In genomic region chr3:114437897-114438296, GRCh38 we compare ENCODE assay signal across 22 cellular contexts.
A peak's percentile ranks its signal among the peaks of the same experiment; 100 is the strongest.
DNase-seq lines count a peak whose midpoint lies in the region; ATAC-seq and TF ChIP-seq lines count a peak whose summit lies in the region.
"Had no signal": no experiment of that assay in that cellular context is flagged by ENCODE, and none has a peak within 500 bp of the region (broad histone marks: within the 10 kb centered on the region; RNA-seq: fewer than 3 reads in every experiment).

No MANE protein-coding gene starts in this region.

- intact Hi-C loops in activated B cell treated with CpG ODN at 0.5 μM for 24 hours (cut with micrococcal nuclease): loop anchor here (1.0 kb wide), 1 partner anchor 9 kb away; no protein-coding TSS in a partner anchor

- H3K36me3 Mint-ChIP-seq in activated B cell treated with CpG ODN at 0.5 μM for 24 hours (ENCODE audit: low read depth): peaks cover 14% of the 10 kb centered on the region
- H3K36me3 Mint-ChIP-seq in stimulated activated naive B cell treated with anti-CD40 and anti-IgM and Interleukin-4, amounts not matched to agents 10 μg/mL and 1 μg/mL and 100 μg/mL, for 72 hours: peaks cover 0 to 3% of the 10 kb centered on the region in 2 donors
- H3K36me3 Mint-ChIP-seq: CD8-positive, alpha-beta T cell had no signal

- ATAC-seq in GM18858 (IDR thresholded peaks at IDR 0.05; ENCODE audit: unreplicated experiment) (peak; percentile 39), HG02870 (IDR thresholded peaks at IDR 0.05; ENCODE audit: unreplicated experiment) (peak; percentile 41), activated B cell treated with CpG ODN at 0.5 μM for 24 hours (ENCODE audit: low read depth) (peak; percentile 37)
- ATAC-seq in stimulated activated naive B cell treated with anti-CD40 and anti-IgM and Interleukin-4, amounts not matched to agents 10 μg/mL and 1 μg/mL and 100 μg/mL, for 72 hours (replicated peaks): peak; percentile 72 to 77
- ATAC-seq: CD8-positive, alpha-beta T cell; HCT116; HepG2; K562; Right ventricle myocardium inferior; SK-N-SH treated with all-trans-retinoic acid at 6 μM for 48 hours had no signal

- TF ChIP-seq CTCF in activated B cell treated with CpG ODN at 0.5 μM for 24 hours (IDR thresholded peaks at IDR 0.05) (no peak), GM10266 (IDR thresholded peaks at IDR 0.05; ENCODE audit: control insufficient read depth, insufficient read depth, low read depth, missing control alignments) (no peak)

- H3K27ac Mint-ChIP-seq in activated B cell treated with CpG ODN at 0.5 μM for 24 hours: peak overlapping the region; percentile 51
- H3K27ac Mint-ChIP-seq in stimulated activated naive B cell treated with anti-CD40 and anti-IgM and Interleukin-4, amounts not matched to agents 10 μg/mL and 1 μg/mL and 100 μg/mL, for 72 hours: peak overlapping the region; percentile 5
- H3K27ac Mint-ChIP-seq: CD8-positive, alpha-beta T cell had no signal

- H3K27me3 Mint-ChIP-seq in activated B cell treated with CpG ODN at 0.5 μM for 24 hours: no peaks in the 10 kb centered on the region
- no peaks in the 10 kb centered on the region for H3K27me3 Mint-ChIP-seq in stimulated activated naive B cell treated with anti-CD40 and anti-IgM and Interleukin-4, amounts not matched to agents 10 μg/mL and 1 μg/mL and 100 μg/mL, for 72 hours

- DNase-seq in activated B cell treated with CpG ODN at 0.5 μM for 24 hours: no peak
- no peak for DNase-seq in stimulated activated naive B cell treated with anti-CD40 and anti-IgM and Interleukin-4, amounts not matched to agents 10 μg/mL and 1 μg/mL and 100 μg/mL, for 72 hours
- no peak for DNase-seq in NCI-H1436 (lab: John Stamatoyannopoulos, UW)
- no peak for DNase-seq in NAMALWA (ENCODE audit: low spot score)
- DNase-seq in GM10266 (ENCODE audit: extremely low spot score): no peak
- DNase-seq: Caco-2; CD8-positive, alpha-beta T cell; NCI-H1694; NCI-H2029 treated with DMSO at 0.1 percent for 48 hours; NCI-H446 treated with DMSO at 0.1 percent for 48 hours; NCI-H526; NCI-H82; NK-92 treated with Interleukin-12 subunit alpha and Interleukin-12 subunit beta, amount 100 ng/mL, for 24 hours; SJCRH30; T-helper 2 cell had no signal

- H3K4me1 Mint-ChIP-seq in activated B cell treated with CpG ODN at 0.5 μM for 24 hours: peaks cover 70% of the 10 kb centered on the region
- H3K4me1 Mint-ChIP-seq in stimulated activated naive B cell treated with anti-CD40 and anti-IgM and Interleukin-4, amounts not matched to agents 10 μg/mL and 1 μg/mL and 100 μg/mL, for 72 hours: peaks cover 19 to 34% of the 10 kb centered on the region in 2 donors

- CTCF ChIA-PET in activated B cell treated with CpG ODN at 0.5 μM for 24 hours (lab: Charles Lee): interaction anchor here (1.7 to 3.8 kb wide), 2 partner anchors 18 to 25 kb away, joined by 4 to 20 read pairs; no protein-coding TSS in a partner anchor

- no peak overlapping the region for H3K4me3 Mint-ChIP-seq in activated B cell treated with CpG ODN at 0.5 μM for 24 hours
- no peak overlapping the region for H3K4me3 Mint-ChIP-seq in stimulated activated naive B cell treated with anti-CD40 and anti-IgM and Interleukin-4, amounts not matched to agents 10 μg/mL and 1 μg/mL and 100 μg/mL, for 72 hours
- H3K4me3 Mint-ChIP-seq: CD8-positive, alpha-beta T cell had no signal

- POLR2A ChIA-PET in activated B cell treated with CpG ODN at 0.5 μM for 24 hours (lab: Charles Lee): interaction anchor here (1.1 to 2.2 kb wide), 6 partner anchors 9 to 26 kb away, joined by 4 to 24 read pairs (median 6); no protein-coding TSS in a partner anchor

- no peaks in the 10 kb centered on the region for H3K9me3 Mint-ChIP-seq in activated B cell treated with CpG ODN at 0.5 μM for 24 hours
- H3K9me3 Mint-ChIP-seq in stimulated activated naive B cell treated with anti-CD40 and anti-IgM and Interleukin-4, amounts not matched to agents 10 μg/mL and 1 μg/mL and 100 μg/mL, for 72 hours: no peaks in the 10 kb centered on the region
- H3K9me3 Mint-ChIP-seq: CD8-positive, alpha-beta T cell had no signal
